Comparison of ENCODE assay signal across 16 cellular contexts in genomic region chr1:243471026-243471685, GRCh38.
A peak's percentile ranks its signal among the peaks of the same experiment; 100 is the strongest.
DNase-seq lines count a peak whose midpoint lies in the region; ATAC-seq and TF ChIP-seq lines count a peak whose summit lies in the region.
"Had no signal": no experiment of that assay in that cellular context is flagged by ENCODE, and none has a peak within 500 bp of the region (broad histone marks: within the 10 kb centered on the region; RNA-seq: fewer than 3 reads in every experiment).

No MANE protein-coding gene starts in this region.

- intact Hi-C loops in dorsolateral prefrontal cortex (cut with DNase I) = loop anchor here (5.0 to 10.0 kb wide), 5 partner anchors 49 to 564 kb away; partner anchors contain the start of gene AKT3 (in 1 of the 2)

- no peak overlapping the region for H3K9ac ChIP-seq in HUES48 (ENCODE audit: low read depth, low read length)

- DNase-seq in NCI-H524 (lab: John Stamatoyannopoulos, UW) = peak; percentile 96 to 98
- peak in 2 of 10 donors; percentile 48 to 58 for DNase-seq in dorsolateral prefrontal cortex
- peak; percentile 84 for DNase-seq in retina
- no peak for DNase-seq in NCI-H187 treated with DMSO at 0.1 percent for 48 hours (lab: John Stamatoyannopoulos, UW)
- no peak for DNase-seq in AG08396 (ENCODE audit: low spot score)
- DNase-seq: activated CD4-positive, alpha-beta T cell treated with anti-CD3 and anti-CD28 coated beads, Interleukin-2, amount 10 ng/mL, durations not matched to agents 24 days and 14 days; amniotic stem cell; CD4-positive, alpha-beta memory T cell; natural killer cell; stimulated activated naive CD4-positive, alpha-beta T cell; T-helper 17 cell had no signal

- peaks cover 54% of the 10 kb centered on the region for H3K4me1 ChIP-seq in HUES48 (ENCODE audit: control insufficient read depth, insufficient read depth, low read length)

- ATAC-seq in GM21825 (IDR thresholded peaks at IDR 0.05; ENCODE audit: unreplicated experiment) = no peak
- ATAC-seq: natural killer cell, T-helper 17 cell had no signal

- H3K9me3 ChIP-seq in HUES48 (ENCODE audit: control insufficient read depth, insufficient read depth, low read length) = no peaks in the 10 kb centered on the region
- H3K9me3 ChIP-seq: esophagus muscularis mucosa, left lung had no signal

- H3K27me3 ChIP-seq in HUES48 (ENCODE audit: control insufficient read depth, insufficient read depth, low read length) (no peaks in the 10 kb centered on the region), dorsolateral prefrontal cortex (no peaks in the 10 kb centered on the region)
- H3K27me3 ChIP-seq: esophagus muscularis mucosa, left lung had no signal

- TF ChIP-seq CTCF in dorsolateral prefrontal cortex (IDR thresholded peaks at IDR 0.05 in 54 of 56, conservative IDR thresholded peaks at IDR 0.05 in 2 of 56; ENCODE audit: low read depth in 1 of 56, partially characterized antibody in 56 of 56) = peak in 1 of 56 donors; percentile 5

- H3K27ac ChIP-seq in HUES48 (ENCODE audit: low read depth, low read length) (peak overlapping the region; percentile 57), dorsolateral prefrontal cortex (peak overlapping the region; percentile 6 to 91 (median 75))
- H3K27ac ChIP-seq: coronary artery, esophagus muscularis mucosa had no signal

- H3K4me3 ChIP-seq in HUES48 (ENCODE audit: low read depth, low read length) = no peak overlapping the region
- peak overlapping the region in 40 of 59 donors; percentile 1 to 56 (median 26) for H3K4me3 ChIP-seq in dorsolateral prefrontal cortex
- H3K4me3 ChIP-seq: coronary artery, esophagus muscularis mucosa, left lung had no signal

- H3K36me3 ChIP-seq in HUES48 (ENCODE audit: control insufficient read depth, insufficient read depth, low read length) = no peaks in the 10 kb centered on the region

Comparison
In these comparisons a context has a peak if more than half of its experiments do, and no peak if none do; other contexts are left out.
1. DNase-seq: peak in NCI-H524 (2 of 2) and retina (single experiment); none in NCI-H187 treated with DMSO at 0.1 percent for 48 hours (single experiment) and AG08396 (single experiment).